In the genomic region with DNA sequence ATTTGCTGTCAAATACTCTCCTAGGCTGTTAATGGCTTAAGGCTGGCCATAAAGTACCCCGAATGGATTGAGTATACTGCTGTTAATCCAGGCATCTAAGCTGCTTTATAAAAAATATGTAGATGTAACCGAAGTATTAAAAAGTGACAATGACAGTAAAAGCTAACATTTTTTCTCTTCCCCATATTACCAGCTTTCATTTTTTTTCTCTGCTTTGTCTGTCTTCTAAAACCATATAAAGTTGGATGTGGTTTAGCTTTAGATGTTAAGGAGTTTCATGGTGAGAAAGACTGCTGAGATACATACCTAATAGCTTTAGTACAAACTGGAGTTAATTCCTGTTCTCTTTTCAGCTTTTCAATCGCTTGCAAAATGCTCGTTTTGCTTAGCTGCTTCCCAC, we compare ENCODE assay signal across 1 cellular context.
TF ChIP-seq lines count a peak whose summit lies in the region.

No MANE protein-coding gene starts in this region.

TF ChIP-seq in IMR-90, 13 proteins besides CTCF, POLR2A, EP300 and RAD21 (continued from another document):
- TF ChIP-seq, protein P1, sequence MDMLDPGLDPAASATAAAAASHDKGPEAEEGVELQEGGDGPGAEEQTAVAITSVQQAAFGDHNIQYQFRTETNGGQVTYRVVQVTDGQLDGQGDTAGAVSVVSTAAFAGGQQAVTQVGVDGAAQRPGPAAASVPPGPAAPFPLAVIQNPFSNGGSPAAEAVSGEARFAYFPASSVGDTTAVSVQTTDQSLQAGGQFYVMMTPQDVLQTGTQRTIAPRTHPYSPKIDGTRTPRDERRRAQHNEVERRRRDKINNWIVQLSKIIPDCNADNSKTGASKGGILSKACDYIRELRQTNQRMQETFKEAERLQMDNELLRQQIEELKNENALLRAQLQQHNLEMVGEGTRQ (IDR thresholded peaks at IDR 0.05; ENCODE audit: low read depth, low read length): no peak
- TF ChIP-seq RFX5 (IDR thresholded peaks at IDR 0.05; ENCODE audit: low read depth, low read length) (no peak), BHLHE40 (IDR thresholded peaks at IDR 0.05; ENCODE audit: low read depth, low read length) (no peak)
